Comparison of ENCODE assay signal across 1 cellular context in genomic region chr9:111986035-111986556, GRCh38.
A peak's percentile ranks its signal among the peaks of the same experiment; 100 is the strongest.
TF ChIP-seq lines count a peak whose summit lies in the region.

No MANE protein-coding gene starts in this region.

TF ChIP-seq in GM12878, 131 proteins besides CTCF, POLR2A, EP300 and RAD21 (continued from another document):
- TF ChIP-seq SUPT20H (IDR thresholded peaks at IDR 0.05; ENCODE audit: borderline replicate concordance, control insufficient read depth, low read depth, low read length) (no peak), HCFC1 (IDR thresholded peaks at IDR 0.05; ENCODE audit: low read length) (no peak), RFX5 (IDR thresholded peaks at IDR 0.05; ENCODE audit: low read depth, low read length) (no peak), FOXK2 (IDR thresholded peaks at IDR 0.05) (no peak), HDAC6 (IDR thresholded peaks at IDR 0.05; ENCODE audit: unreplicated experiment) (no peak), BCL11A (IDR thresholded peaks at IDR 0.05; ENCODE audit: low read depth, low read length) (no peak), EED (IDR thresholded peaks at IDR 0.05; ENCODE audit: low read depth) (no peak), CBFB (IDR thresholded peaks at IDR 0.05; ENCODE audit: low read depth) (no peak), CREB1 (IDR thresholded peaks at IDR 0.05; ENCODE audit: low read depth) (no peak), RELB (IDR thresholded peaks at IDR 0.05; ENCODE audit: low read depth) (peak; percentile 39; the same call in 1 of the 2 replicates), WRNIP1 (IDR thresholded peaks at IDR 0.05; ENCODE audit: borderline replicate concordance, low read depth, low read length) (no peak), E2F8 (IDR thresholded peaks at IDR 0.05; ENCODE audit: low read depth, partially characterized antibody) (no peak), NFYA (IDR thresholded peaks at IDR 0.05; ENCODE audit: borderline replicate concordance, low read depth, low read length) (no peak), NFIC (IDR thresholded peaks at IDR 0.05; ENCODE audit: low read depth, low read length) (no peak; the same call in 1 of the 2 replicates), IRF5 (IDR thresholded peaks at IDR 0.05; ENCODE audit: borderline replicate concordance) (no peak), CHD1 (IDR thresholded peaks at IDR 0.05; ENCODE audit: low read depth, low read length) (no peak), SREBF1 (IDR thresholded peaks at IDR 0.05; ENCODE audit: low read length) (no peak), MAX (IDR thresholded peaks at IDR 0.05; ENCODE audit: low read depth, low read length) (no peak)
- TF ChIP-seq, protein P1, sequence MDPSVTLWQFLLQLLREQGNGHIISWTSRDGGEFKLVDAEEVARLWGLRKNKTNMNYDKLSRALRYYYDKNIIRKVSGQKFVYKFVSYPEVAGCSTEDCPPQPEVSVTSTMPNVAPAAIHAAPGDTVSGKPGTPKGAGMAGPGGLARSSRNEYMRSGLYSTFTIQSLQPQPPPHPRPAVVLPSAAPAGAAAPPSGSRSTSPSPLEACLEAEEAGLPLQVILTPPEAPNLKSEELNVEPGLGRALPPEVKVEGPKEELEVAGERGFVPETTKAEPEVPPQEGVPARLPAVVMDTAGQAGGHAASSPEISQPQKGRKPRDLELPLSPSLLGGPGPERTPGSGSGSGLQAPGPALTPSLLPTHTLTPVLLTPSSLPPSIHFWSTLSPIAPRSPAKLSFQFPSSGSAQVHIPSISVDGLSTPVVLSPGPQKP (IDR thresholded peaks at IDR 0.05; ENCODE audit: low read depth, low read length), result no peak
- TF ChIP-seq, protein P2, sequence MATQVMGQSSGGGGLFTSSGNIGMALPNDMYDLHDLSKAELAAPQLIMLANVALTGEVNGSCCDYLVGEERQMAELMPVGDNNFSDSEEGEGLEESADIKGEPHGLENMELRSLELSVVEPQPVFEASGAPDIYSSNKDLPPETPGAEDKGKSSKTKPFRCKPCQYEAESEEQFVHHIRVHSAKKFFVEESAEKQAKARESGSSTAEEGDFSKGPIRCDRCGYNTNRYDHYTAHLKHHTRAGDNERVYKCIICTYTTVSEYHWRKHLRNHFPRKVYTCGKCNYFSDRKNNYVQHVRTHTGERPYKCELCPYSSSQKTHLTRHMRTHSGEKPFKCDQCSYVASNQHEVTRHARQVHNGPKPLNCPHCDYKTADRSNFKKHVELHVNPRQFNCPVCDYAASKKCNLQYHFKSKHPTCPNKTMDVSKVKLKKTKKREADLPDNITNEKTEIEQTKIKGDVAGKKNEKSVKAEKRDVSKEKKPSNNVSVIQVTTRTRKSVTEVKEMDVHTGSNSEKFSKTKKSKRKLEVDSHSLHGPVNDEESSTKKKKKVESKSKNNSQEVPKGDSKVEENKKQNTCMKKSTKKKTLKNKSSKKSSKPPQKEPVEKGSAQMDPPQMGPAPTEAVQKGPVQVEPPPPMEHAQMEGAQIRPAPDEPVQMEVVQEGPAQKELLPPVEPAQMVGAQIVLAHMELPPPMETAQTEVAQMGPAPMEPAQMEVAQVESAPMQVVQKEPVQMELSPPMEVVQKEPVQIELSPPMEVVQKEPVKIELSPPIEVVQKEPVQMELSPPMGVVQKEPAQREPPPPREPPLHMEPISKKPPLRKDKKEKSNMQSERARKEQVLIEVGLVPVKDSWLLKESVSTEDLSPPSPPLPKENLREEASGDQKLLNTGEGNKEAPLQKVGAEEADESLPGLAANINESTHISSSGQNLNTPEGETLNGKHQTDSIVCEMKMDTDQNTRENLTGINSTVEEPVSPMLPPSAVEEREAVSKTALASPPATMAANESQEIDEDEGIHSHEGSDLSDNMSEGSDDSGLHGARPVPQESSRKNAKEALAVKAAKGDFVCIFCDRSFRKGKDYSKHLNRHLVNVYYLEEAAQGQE (IDR thresholded peaks at IDR 0.05; ENCODE audit: low read depth, low read length), result no peak
